ENCODE assay signal across 1 cellular context in genomic region chr14:34629657-34630529, GRCh38.
TF ChIP-seq lines count a peak whose summit lies in the region.

Gene SNX6 (minus strand): TSS chr14:34630148. CDS start chr14:34630116, 32 bp downstream.

TF ChIP-seq in K562, 482 proteins besides CTCF, POLR2A, EP300 and RAD21 (continued from another document and continues in another):
- TF ChIP-seq E2F6 (IDR thresholded peaks at IDR 0.05; ENCODE audit: borderline replicate concordance in 1 of 2, extremely low read depth in 1 of 2, insufficient read depth in 1 of 2, insufficient read length in 1 of 2, low read depth in 1 of 2, low read length in 1 of 2, poor library complexity in 1 of 2, severe bottlenecking in 1 of 2) (peak in 1 of 2 experiments; percentile 23), MITF (IDR thresholded peaks at IDR 0.05) (no peak), RBM25 (IDR thresholded peaks at IDR 0.05; ENCODE audit: low read depth, low read length, severe bottlenecking) (no peak), SUPT5H (IDR thresholded peaks at IDR 0.05) (peak; percentile 49; the same call in 1 of the 2 replicates), PYGO2 (tag; IDR thresholded peaks at IDR 0.05) (no peak), RBBP5 (IDR thresholded peaks at IDR 0.05; ENCODE audit: borderline replicate concordance, insufficient read depth, low read length, poor library complexity, severe bottlenecking) (peak; percentile 84), ZFP30 (CRISPR knock-in tag; IDR thresholded peaks at IDR 0.05; ENCODE audit: borderline replicate concordance) (no peak), ZNF507 (tag; conservative IDR thresholded peaks at IDR 0.05) (no peak), CAMTA2 (CRISPR knock-in tag; conservative IDR thresholded peaks at IDR 0.05) (no peak), ETV1 (tag; conservative IDR thresholded peaks at IDR 0.05; ENCODE audit: low read depth) (no peak), CBX2 (IDR thresholded peaks at IDR 0.05; ENCODE audit: insufficient read depth, low read length, poor library complexity, severe bottlenecking) (no peak), CHD2 (IDR thresholded peaks at IDR 0.05; ENCODE audit: low read depth, low read length) (no peak), GABPB2 (CRISPR knock-in tag; conservative IDR thresholded peaks at IDR 0.05) (no peak), CHCHD3 (CRISPR knock-in tag; IDR thresholded peaks at IDR 0.05) (no peak), HINFP (tag; conservative IDR thresholded peaks at IDR 0.05; ENCODE audit: low read depth) (no peak), STAT5B (CRISPR knock-in tag; IDR thresholded peaks at IDR 0.05) (no peak), ZKSCAN1 (IDR thresholded peaks at IDR 0.05; ENCODE audit: low read depth, low read length) (no peak), PHB2 (IDR thresholded peaks at IDR 0.05; ENCODE audit: low read depth) (no peak), ZBTB12 (CRISPR knock-in tag; IDR thresholded peaks at IDR 0.05) (no peak), RREB1 (CRISPR knock-in tag; IDR thresholded peaks at IDR 0.05) (no peak), ATF4 (CRISPR knock-in tag; IDR thresholded peaks at IDR 0.05) (no peak), NEUROD1 (IDR thresholded peaks at IDR 0.05; ENCODE audit: borderline replicate concordance, low read depth, low read length, partially characterized antibody) (no peak), U2AF1 (optimal IDR thresholded peaks at IDR 0.05; ENCODE audit: low read depth, low read length) (no peak), ZNF12 (CRISPR knock-in tag; IDR thresholded peaks at IDR 0.05) (no peak), ZNF408 (CRISPR knock-in tag; IDR thresholded peaks at IDR 0.05; ENCODE audit: low read depth) (no peak), CBFA2T3 (IDR thresholded peaks at IDR 0.05) (no peak), PHF20 (IDR thresholded peaks at IDR 0.05; ENCODE audit: partially characterized antibody) (no peak), PRPF4 (IDR thresholded peaks at IDR 0.05; ENCODE audit: insufficient read depth, low read depth, low read length, poor library complexity, severe bottlenecking) (no peak), TFAP4 (CRISPR knock-in tag; IDR thresholded peaks at IDR 0.05; ENCODE audit: borderline replicate concordance) (no peak), ZNF518B (CRISPR knock-in tag; IDR thresholded peaks at IDR 0.05) (no peak), LCOR (CRISPR knock-in tag; IDR thresholded peaks at IDR 0.05) (no peak), ZNF830 (CRISPR knock-in tag; IDR thresholded peaks at IDR 0.05) (no peak), ZBTB26 (CRISPR knock-in tag; IDR thresholded peaks at IDR 0.05) (no peak), ZNF3 (CRISPR knock-in tag; IDR thresholded peaks at IDR 0.05) (no peak), RFX5 (IDR thresholded peaks at IDR 0.05; ENCODE audit: low read depth, low read length) (no peak), BACH1 (tag; IDR thresholded peaks at IDR 0.05) (no peak), VEZF1 (CRISPR knock-in tag; IDR thresholded peaks at IDR 0.05) (peak; percentile 66), E2F8 (IDR thresholded peaks at IDR 0.05; ENCODE audit: low read depth, partially characterized antibody) (no peak)
